ENCODE assay signal across 1 cellular context in the genomic region with DNA sequence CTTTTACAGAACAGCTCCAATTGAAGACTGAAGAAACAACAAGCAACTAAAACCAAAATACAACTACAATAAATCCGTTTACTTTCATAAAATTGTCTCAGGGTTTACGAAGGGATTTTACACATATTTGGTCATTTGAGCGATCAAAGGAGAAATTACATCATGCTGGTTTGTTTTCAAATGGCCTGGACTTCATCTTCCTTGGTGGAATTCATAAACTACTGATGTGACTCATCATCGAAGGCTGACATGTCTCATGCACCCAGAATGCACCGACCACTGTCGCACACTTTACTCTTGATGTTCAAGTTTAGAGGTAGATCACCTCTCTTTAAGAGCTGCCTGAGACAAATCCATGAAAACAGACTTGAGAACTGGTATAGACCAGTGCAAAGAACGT.
TF ChIP-seq lines count a peak whose summit lies in the region.

No MANE protein-coding gene starts in this region.

TF ChIP-seq in HEK293, 187 proteins besides CTCF, POLR2A, EP300 and RAD21 (continued from another document and continues in another):
- TF ChIP-seq PRDM6 (tag by site-specific recombination; IDR thresholded peaks at IDR 0.05) (peak; percentile 53), ZNF174 (tag by site-specific recombination; IDR thresholded peaks at IDR 0.05) (no peak), KLF17 (tag by site-specific recombination; IDR thresholded peaks at IDR 0.05) (no peak), PRDM1 (tag by site-specific recombination; IDR thresholded peaks at IDR 0.05) (no peak), ZNF274 (IDR thresholded peaks at IDR 0.05; ENCODE audit: low read length) (no peak), ZNF274 (tag by site-specific recombination; IDR thresholded peaks at IDR 0.05; ENCODE audit: borderline replicate concordance) (no peak), HOXA7 (CRISPR knock-in tag; IDR thresholded peaks at IDR 0.05; ENCODE audit: borderline replicate concordance) (no peak), ZNF416 (tag by site-specific recombination; IDR thresholded peaks at IDR 0.05) (no peak), SP3 (tag by site-specific recombination; IDR thresholded peaks at IDR 0.05) (no peak), SP7 (tag by site-specific recombination; IDR thresholded peaks at IDR 0.05) (no peak), ZNF18 (tag by site-specific recombination; IDR thresholded peaks at IDR 0.05) (no peak), ZSCAN5A (tag by site-specific recombination; IDR thresholded peaks at IDR 0.05) (no peak), ZNF169 (tag by site-specific recombination; IDR thresholded peaks at IDR 0.05) (no peak), GLI4 (tag by site-specific recombination; IDR thresholded peaks at IDR 0.05) (no peak), ZNF596 (tag by site-specific recombination; IDR thresholded peaks at IDR 0.05) (no peak), ZNF843 (tag by site-specific recombination; IDR thresholded peaks at IDR 0.05) (0 out of 2 replicates have a peak, but pooled peaks have one; percentile 12), ZNF645 (tag by site-specific recombination; IDR thresholded peaks at IDR 0.05) (no peak), PATZ1 (tag by site-specific recombination; IDR thresholded peaks at IDR 0.05) (no peak), ZEB2 (tag by site-specific recombination; IDR thresholded peaks at IDR 0.05) (peak; percentile 51; the same call in 1 of the 2 replicates), ZNF202 (tag by site-specific recombination; IDR thresholded peaks at IDR 0.05; ENCODE audit: borderline replicate concordance) (no peak), ZFHX2 (tag by site-specific recombination; conservative IDR thresholded peaks at IDR 0.05) (no peak), ZNF114 (tag by site-specific recombination; IDR thresholded peaks at IDR 0.05) (no peak), ZNF138 (tag by site-specific recombination; IDR thresholded peaks at IDR 0.05; ENCODE audit: borderline replicate concordance) (no peak), ZNF777 (tag by site-specific recombination; IDR thresholded peaks at IDR 0.05; ENCODE audit: borderline replicate concordance) (no peak), ZNF529 (tag by site-specific recombination; IDR thresholded peaks at IDR 0.05; ENCODE audit: insufficient replicate concordance) (no peak), ZNF544 (tag by site-specific recombination; IDR thresholded peaks at IDR 0.05) (no peak), ZNF510 (tag by site-specific recombination; IDR thresholded peaks at IDR 0.05; ENCODE audit: insufficient replicate concordance) (no peak), SALL2 (tag by site-specific recombination; IDR thresholded peaks at IDR 0.05; ENCODE audit: borderline replicate concordance) (no peak), ZNF280D (tag by site-specific recombination; IDR thresholded peaks at IDR 0.05) (no peak), OSR2 (tag by site-specific recombination; IDR thresholded peaks at IDR 0.05) (no peak), ZBTB1 (tag by site-specific recombination; IDR thresholded peaks at IDR 0.05) (no peak), ZNF341 (tag by site-specific recombination; IDR thresholded peaks at IDR 0.05; ENCODE audit: low read depth) (no peak), PRDM4 (tag by site-specific recombination; IDR thresholded peaks at IDR 0.05) (no peak), ZNF433 (tag by site-specific recombination; IDR thresholded peaks at IDR 0.05; ENCODE audit: low read depth) (no peak)
- TF ChIP-seq, protein P1, sequence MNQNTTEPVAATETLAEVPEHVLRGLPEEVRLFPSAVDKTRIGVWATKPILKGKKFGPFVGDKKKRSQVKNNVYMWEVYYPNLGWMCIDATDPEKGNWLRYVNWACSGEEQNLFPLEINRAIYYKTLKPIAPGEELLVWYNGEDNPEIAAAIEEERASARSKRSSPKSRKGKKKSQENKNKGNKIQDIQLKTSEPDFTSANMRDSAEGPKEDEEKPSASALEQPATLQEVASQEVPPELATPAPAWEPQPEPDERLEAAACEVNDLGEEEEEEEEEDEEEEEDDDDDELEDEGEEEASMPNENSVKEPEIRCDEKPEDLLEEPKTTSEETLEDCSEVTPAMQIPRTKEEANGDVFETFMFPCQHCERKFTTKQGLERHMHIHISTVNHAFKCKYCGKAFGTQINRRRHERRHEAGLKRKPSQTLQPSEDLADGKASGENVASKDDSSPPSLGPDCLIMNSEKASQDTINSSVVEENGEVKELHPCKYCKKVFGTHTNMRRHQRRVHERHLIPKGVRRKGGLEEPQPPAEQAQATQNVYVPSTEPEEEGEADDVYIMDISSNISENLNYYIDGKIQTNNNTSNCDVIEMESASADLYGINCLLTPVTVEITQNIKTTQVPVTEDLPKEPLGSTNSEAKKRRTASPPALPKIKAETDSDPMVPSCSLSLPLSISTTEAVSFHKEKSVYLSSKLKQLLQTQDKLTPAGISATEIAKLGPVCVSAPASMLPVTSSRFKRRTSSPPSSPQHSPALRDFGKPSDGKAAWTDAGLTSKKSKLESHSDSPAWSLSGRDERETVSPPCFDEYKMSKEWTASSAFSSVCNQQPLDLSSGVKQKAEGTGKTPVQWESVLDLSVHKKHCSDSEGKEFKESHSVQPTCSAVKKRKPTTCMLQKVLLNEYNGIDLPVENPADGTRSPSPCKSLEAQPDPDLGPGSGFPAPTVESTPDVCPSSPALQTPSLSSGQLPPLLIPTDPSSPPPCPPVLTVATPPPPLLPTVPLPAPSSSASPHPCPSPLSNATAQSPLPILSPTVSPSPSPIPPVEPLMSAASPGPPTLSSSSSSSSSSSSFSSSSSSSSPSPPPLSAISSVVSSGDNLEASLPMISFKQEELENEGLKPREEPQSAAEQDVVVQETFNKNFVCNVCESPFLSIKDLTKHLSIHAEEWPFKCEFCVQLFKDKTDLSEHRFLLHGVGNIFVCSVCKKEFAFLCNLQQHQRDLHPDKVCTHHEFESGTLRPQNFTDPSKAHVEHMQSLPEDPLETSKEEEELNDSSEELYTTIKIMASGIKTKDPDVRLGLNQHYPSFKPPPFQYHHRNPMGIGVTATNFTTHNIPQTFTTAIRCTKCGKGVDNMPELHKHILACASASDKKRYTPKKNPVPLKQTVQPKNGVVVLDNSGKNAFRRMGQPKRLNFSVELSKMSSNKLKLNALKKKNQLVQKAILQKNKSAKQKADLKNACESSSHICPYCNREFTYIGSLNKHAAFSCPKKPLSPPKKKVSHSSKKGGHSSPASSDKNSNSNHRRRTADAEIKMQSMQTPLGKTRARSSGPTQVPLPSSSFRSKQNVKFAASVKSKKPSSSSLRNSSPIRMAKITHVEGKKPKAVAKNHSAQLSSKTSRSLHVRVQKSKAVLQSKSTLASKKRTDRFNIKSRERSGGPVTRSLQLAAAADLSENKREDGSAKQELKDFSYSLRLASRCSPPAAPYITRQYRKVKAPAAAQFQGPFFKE (tag by site-specific recombination; IDR thresholded peaks at IDR 0.05; ENCODE audit: borderline replicate concordance), result no peak
